Comparison of ENCODE assay signal across 8 cellular contexts in genomic region chr12:76085159-76085868, GRCh38. TPM values are rescaled to one million over a fixed set of nuclear protein-coding genes. Genes with fewer than 3 reads are reported as not detected.
DNase-seq lines count a peak whose midpoint lies in the region; ATAC-seq and TF ChIP-seq lines count a peak whose summit lies in the region.

No MANE protein-coding gene starts in this region.

- peaks cover 8% of the 10 kb centered on the region for H3K4me1 ChIP-seq in BE2C

- H3K9me3 ChIP-seq in BE2C = no peaks in the 10 kb centered on the region

- TF ChIP-seq CTCF in BE2C (IDR thresholded peaks at IDR 0.05; ENCODE audit: low read depth, low read length) = peak; percentile 31

- ATAC-seq in GM18508 (IDR thresholded peaks at IDR 0.05; ENCODE audit: insufficient read depth, unreplicated experiment) (peak; percentile 5), HG02981 (IDR thresholded peaks at IDR 0.05; ENCODE audit: unreplicated experiment) (peak; percentile 9)

- H3K27me3 ChIP-seq in BE2C = no peaks in the 10 kb centered on the region

- DNase-seq in BE2C (no peak), OCI-M1 (lab: John Stamatoyannopoulos, UW) (peak; percentile 64), amniotic epithelial cell (ENCODE audit: low read depth) (peak; percentile 67), SKM-1 (lab: John Stamatoyannopoulos, UW; ENCODE audit: unreplicated experiment) (no peak)
- peak; percentile 58 for DNase-seq in stimulated activated CD4-positive, alpha-beta T cell treated with anti-CD3 and anti-CD28 coated beads, Interleukin-15, amount 100 ng/mL, for 24 hours

- H3K4me3 ChIP-seq in BE2C (ENCODE audit: low read depth, low read length) (peak overlapping the region; percentile 61), iPS-11a (ENCODE audit: low read depth, low read length) (peak overlapping the region; percentile 88)

- peaks cover 19% of the 10 kb centered on the region for H3K36me3 ChIP-seq in BE2C

RNA-seq across cellular contexts. Expression of gene NAP1L1, which starts 0.8 kb away (rescaled TPM):
- polyA plus RNA-seq in BE2C (2012; ENCODE audit: insufficient read depth, insufficient read length, low read depth) = 156 TPM

RNA-seq across cellular contexts. Expression of gene PHLDA1, which starts 53.7 kb away (rescaled TPM):
- polyA plus RNA-seq in BE2C (2012; ENCODE audit: insufficient read depth, insufficient read length, low read depth) = 42.2 TPM

Comparison
In these comparisons a context has a peak if more than half of its experiments do, and no peak if none do; other contexts are left out.
1. DNase-seq: peak in OCI-M1 (single experiment), amniotic epithelial cell (single experiment) and stimulated activated CD4-positive, alpha-beta T cell treated with anti-CD3 and anti-CD28 coated beads, Interleukin-15, amount 100 ng/mL, for 24 hours (single experiment); none in BE2C (single experiment) and SKM-1 (single experiment).